ENCODE assay signal across 8 cellular contexts in genomic region chr2:240586919-240587800, GRCh38. TPM values are rescaled to one million over a fixed set of nuclear protein-coding genes. Genes with fewer than 3 reads are reported as not detected.
DNase-seq lines count a peak whose midpoint lies in the region; ATAC-seq and TF ChIP-seq lines count a peak whose summit lies in the region.

No MANE protein-coding gene starts in this region.

- H3K4me2 ChIP-seq in PC-3 (ENCODE audit: low read length): peak overlapping the region; percentile 96

- TF ChIP-seq CTCF in PC-3 (conservative IDR thresholded peaks at IDR 0.05; ENCODE audit: low read depth, low read length): no peak
- TF ChIP-seq CTCF in left ventricle myocardium inferior (IDR thresholded peaks at IDR 0.05; ENCODE audit: borderline replicate concordance): no peak

- POLR2A ChIA-PET in PC-3 (lab: Charles Lee; ENCODE audit: unreplicated experiment): interaction anchor here (0.5 to 1.3 kb wide), 5 partner anchors 21 to 728 kb away, joined by 3 to 9 read pairs (median 4); no protein-coding TSS in a partner anchor

- H3K9me2 ChIP-seq in PC-3 (replicated peaks; ENCODE audit: low read length): no peaks in the 10 kb centered on the region

- H3K79me2 ChIP-seq in PC-3 (ENCODE audit: low read length): peaks cover 91% of the 10 kb centered on the region

- no peaks in the 10 kb centered on the region for H3K9me3 ChIP-seq in PC-3 (ENCODE audit: low read length)
- no peaks in the 10 kb centered on the region for H3K9me3 ChIP-seq in left ventricle myocardium inferior (replicated peaks)

- H3K4me3 ChIP-seq in PC-3 (ENCODE audit: low read length) (peak overlapping the region; percentile 93), left ventricle myocardium inferior (peak overlapping the region; percentile 98), skeletal muscle cell (ENCODE audit: low read depth, low read length) (peak overlapping the region; percentile 100)

- peaks cover 8% of the 10 kb centered on the region for H4K20me1 ChIP-seq in PC-3 (ENCODE audit: low read length)

- BruUV-seq in PC-3 (replicated peaks; lab: Mats Ljungman, UMichigan): TSS peak; percentile 49

- ATAC-seq in GM18502 (IDR thresholded peaks at IDR 0.05; ENCODE audit: poor library complexity, unreplicated experiment) (peak; percentile 7), HG03135 (IDR thresholded peaks at IDR 0.05; ENCODE audit: unreplicated experiment) (peak; percentile 8), PC-3 (peak; percentile 55)

- peak overlapping the region; percentile 93 for H3K9ac ChIP-seq in PC-3 (ENCODE audit: low read length)

- DNase-seq in PC-3: peak; percentile 51
- DNase-seq in activated naive CD4-positive, alpha-beta T cell treated with anti-CD3 and anti-CD28 coated beads, Interleukin-2, amount 50 U/mL, for 16 hours: peak; percentile 68
- peak; percentile 36 for DNase-seq in left ventricle myocardium inferior
- DNase-seq in skeletal muscle cell (ENCODE audit: low read depth): no peak
- DNase-seq in amygdala (lab: John Stamatoyannopoulos, UW): no peak
- DNase-seq in NCI-H1694 treated with DMSO at 0.1 percent for 48 hours (lab: John Stamatoyannopoulos, UW): no peak

- intact Hi-C loops in PC-3 (cut with micrococcal nuclease): no loop called here
- intact Hi-C loops in left ventricle myocardium inferior (cut with micrococcal nuclease): no loop called here

- CTCF ChIA-PET in PC-3 (lab: Charles Lee): interaction anchor here (1.0 to 1.2 kb wide), 2 partner anchors 21 kb away, joined by 4 read pairs; no protein-coding TSS in a partner anchor

- H3F3A ChIP-seq in PC-3 (ENCODE audit: low read length, unreplicated experiment): no peaks in the 10 kb centered on the region

- H3K36me3 ChIP-seq in PC-3 (ENCODE audit: low read depth, low read length): no peaks in the 10 kb centered on the region
- H3K36me3 ChIP-seq in left ventricle myocardium inferior: peaks cover 28% of the 10 kb centered on the region

- H2AFZ ChIP-seq in PC-3 (ENCODE audit: low read length): peak overlapping the region; percentile 87

- peaks cover 33% of the 10 kb centered on the region for H3K4me1 ChIP-seq in PC-3 (ENCODE audit: insufficient read depth, low read length)
- peaks cover 80% of the 10 kb centered on the region for H3K4me1 ChIP-seq in left ventricle myocardium inferior

- no peaks in the 10 kb centered on the region for H3K27me3 ChIP-seq in PC-3 (ENCODE audit: low read length)
- H3K27me3 ChIP-seq in left ventricle myocardium inferior (ENCODE audit: low read depth): no peaks in the 10 kb centered on the region

- no peak overlapping the region for H3K27ac ChIP-seq in PC-3 (ENCODE audit: low read length)
- peak overlapping the region; percentile 99 for H3K27ac ChIP-seq in left ventricle myocardium inferior (replicated peaks)

RNA-seq across cellular contexts. Expression of gene CAPN10, which starts 0.6 kb away (rescaled TPM):
- total RNA-seq in PC-3 (2014; rRNA removed): 32.2 and 40.1 TPM in 2 replicates
- total RNA-seq in left ventricle myocardium inferior: 31.2 TPM

RNA-seq across cellular contexts. Expression of gene RNPEPL1, which starts 18.9 kb away (rescaled TPM):
- total RNA-seq in PC-3 (2014; rRNA removed) (25.8 and 44.5 TPM in 2 replicates), left ventricle myocardium inferior (80.1 TPM)

RNA-seq across cellular contexts. Expression of gene DUSP28, which starts 27.0 kb away (rescaled TPM):
- total RNA-seq in PC-3 (2014; rRNA removed) (8.3 and 11.9 TPM in 2 replicates), left ventricle myocardium inferior (19.3 TPM)

RNA-seq across cellular contexts. Expression of gene ANKMY1, which starts 29.4 kb away (rescaled TPM):
- 10.2 and 19.5 TPM in 2 replicates for total RNA-seq in PC-3 (2014; rRNA removed)
- total RNA-seq in left ventricle myocardium inferior: 4.0 TPM

RNA-seq across cellular contexts. Expression of gene GPR35, which starts 38.1 kb away (rescaled TPM):
- total RNA-seq in PC-3 (2014; rRNA removed) (2.4 and 5.2 TPM in 2 replicates), left ventricle myocardium inferior (1.3 TPM)

Comparison
In these comparisons a context has a peak if more than half of its experiments do, and no peak if none do; other contexts are left out.
1. DNase-seq: peak in PC-3 (single experiment), activated naive CD4-positive, alpha-beta T cell treated with anti-CD3 and anti-CD28 coated beads, Interleukin-2, amount 50 U/mL, for 16 hours (single experiment) and left ventricle myocardium inferior (single experiment); none in skeletal muscle cell (single experiment), amygdala (0 of 56) and NCI-H1694 treated with DMSO at 0.1 percent for 48 hours (single experiment).
2. Peak in every context shown above with its lines, with median percentiles within 50 percentile points of each other: ATAC-seq and H3K4me3 ChIP-seq.